Comparison of ENCODE assay signal across 17 cellular contexts in the genomic region with DNA sequence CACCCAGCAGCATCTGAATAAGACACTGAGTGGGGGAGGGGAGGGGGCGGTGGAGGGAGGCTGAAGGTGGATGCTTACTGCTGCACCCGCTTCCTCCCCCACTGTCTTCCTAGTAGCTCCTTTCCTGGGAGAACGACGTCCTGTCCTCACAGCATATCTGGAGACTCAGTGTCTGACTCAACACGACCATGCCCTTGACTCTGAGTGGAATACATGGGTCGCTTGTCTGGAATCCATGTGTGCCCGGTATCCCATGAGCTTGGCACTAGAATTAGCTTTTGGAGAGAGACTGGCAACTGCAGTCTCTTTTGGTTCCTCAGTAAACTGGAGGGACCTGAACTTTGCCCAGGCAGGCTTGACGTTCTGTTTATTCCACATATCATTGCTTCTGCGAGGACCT.
DNase-seq lines count a peak whose midpoint lies in the region; ATAC-seq and TF ChIP-seq lines count a peak whose summit lies in the region.
"Had no signal": no experiment of that assay in that cellular context is flagged by ENCODE, and none has a peak within 500 bp of the region (broad histone marks: within the 10 kb centered on the region; RNA-seq: fewer than 3 reads in every experiment).

No MANE protein-coding gene starts in this region.

- no peak for DNase-seq in Right ventricle myocardium inferior (ENCODE audit: missing footprints)
- DNase-seq in right atrium auricular region (ENCODE audit: low spot score), result no peak
- peak; percentile 13 for DNase-seq in NCI-H226
- peak in 1 of 2 donors; percentile 18 for DNase-seq in foreskin keratinocyte
- DNase-seq in stromal cell of bone marrow (ENCODE audit: low read depth), result peak; percentile 11
- DNase-seq in SKM-1 treated with dmso at 0.1 percent for 144 hours (lab: John Stamatoyannopoulos, UW; ENCODE audit: unreplicated experiment), result no peak
- DNase-seq in epidermal melanocyte (ENCODE audit: insufficient read length, low spot score), result no peak
- DNase-seq: COR-L47, DMS153, NCI-H146, NCI-H2107, NCI-H345, NCI-H748 treated with DMSO at 0.1 percent for 48 hours, Peyer's patch, SJCRH30 had no signal

- H3K36me3 ChIP-seq in right atrium auricular region, result no peaks in the 10 kb centered on the region
- H3K36me3 ChIP-seq: Peyer's patch, SJCRH30 had no signal

- ATAC-seq in Right ventricle myocardium inferior (peak; percentile 38), foreskin keratinocyte (peak; percentile 12), HG02884 (IDR thresholded peaks at IDR 0.05; ENCODE audit: unreplicated experiment) (no peak)
- ATAC-seq: GM12878 had no signal

- no peaks in the 10 kb centered on the region for H3K9me3 ChIP-seq in right atrium auricular region
- H3K9me3 ChIP-seq: Peyer's patch, SJCRH30 had no signal

- intact Hi-C loops in Right ventricle myocardium inferior (cut with DNase I), result no loop called here

- H3K27ac ChIP-seq in right atrium auricular region (no peak overlapping the region), foreskin keratinocyte (no peak overlapping the region)
- H3K27ac ChIP-seq: Peyer's patch, SJCRH30 had no signal

- TF ChIP-seq CTCF in right atrium auricular region (IDR thresholded peaks at IDR 0.05) (no peak), foreskin keratinocyte (conservative IDR thresholded peaks at IDR 0.05) (no peak)

- H3K4me3 ChIP-seq in right atrium auricular region, result no peak overlapping the region
- H3K4me3 ChIP-seq: GM12878, Peyer's patch, SJCRH30 had no signal

- H3K4me1 ChIP-seq in right atrium auricular region (no peaks in the 10 kb centered on the region), foreskin keratinocyte (no peaks in the 10 kb centered on the region)
- H3K4me1 ChIP-seq: Peyer's patch, SJCRH30 had no signal

- no peaks in the 10 kb centered on the region for H3K27me3 ChIP-seq in right atrium auricular region
- H3K27me3 ChIP-seq in foreskin keratinocyte, result no peaks in the 10 kb centered on the region
- H3K27me3 ChIP-seq: Peyer's patch, SJCRH30 had no signal

Comparison
In these comparisons a context has a peak if more than half of its experiments do, and no peak if none do; other contexts are left out.
1. DNase-seq: peak in NCI-H226 (single experiment) and stromal cell of bone marrow (single experiment); none in Right ventricle myocardium inferior (single experiment), right atrium auricular region (single experiment), SKM-1 treated with dmso at 0.1 percent for 144 hours (single experiment) and epidermal melanocyte (single experiment).